In genomic region chr17:34598161-34598776, GRCh38 we compare ENCODE assay signal across 1 cellular context.
TF ChIP-seq lines count a peak whose summit lies in the region.

No MANE protein-coding gene starts in this region.

TF ChIP-seq in SK-N-SH, 30 proteins besides CTCF, POLR2A, EP300 and RAD21 (continued from another document):
- TF ChIP-seq ZBTB33 (IDR thresholded peaks at IDR 0.05; ENCODE audit: borderline replicate concordance, low read depth) (no peak), JUND (IDR thresholded peaks at IDR 0.05) (no peak), ELF1 (IDR thresholded peaks at IDR 0.05) (no peak), CHD2 (IDR thresholded peaks at IDR 0.05; ENCODE audit: low read length, partially characterized antibody) (no peak), GABPA (IDR thresholded peaks at IDR 0.05; ENCODE audit: low read depth) (no peak), POLR2AphosphoS5 (IDR thresholded peaks at IDR 0.05; ENCODE audit: low read depth, low read length) (no peak), GATA2 (CRISPR knock-in tag; IDR thresholded peaks at IDR 0.05) (no peak; the same call in 1 of the 2 replicates), MEF2A (IDR thresholded peaks at IDR 0.05; ENCODE audit: borderline replicate concordance, low read depth) (no peak), MAX (IDR thresholded peaks at IDR 0.05; ENCODE audit: low read depth) (no peak), TAF1 (IDR thresholded peaks at IDR 0.05; ENCODE audit: borderline replicate concordance, low read depth, low read length) (no peak), FOXJ3 (CRISPR knock-in tag; IDR thresholded peaks at IDR 0.05) (no peak), FOSL2 (IDR thresholded peaks at IDR 0.05; ENCODE audit: borderline replicate concordance, low read depth) (no peak)
